ENCODE assay signal across 19 cellular contexts in genomic region chr6:5657684-5658429, GRCh38.
A peak's percentile ranks its signal among the peaks of the same experiment; 100 is the strongest.
DNase-seq lines count a peak whose midpoint lies in the region; ATAC-seq and TF ChIP-seq lines count a peak whose summit lies in the region.
"Had no signal": no experiment of that assay in that cellular context is flagged by ENCODE, and none has a peak within 500 bp of the region (broad histone marks: within the 10 kb centered on the region; RNA-seq: fewer than 3 reads in every experiment).

No MANE protein-coding gene starts in this region.

- H3K36me3 Mint-ChIP-seq in CD14-positive monocyte, result peaks cover 9 to 20% of the 10 kb centered on the region in 2 donors

- peaks cover 0 to 2% (median 0%) of the 10 kb centered on the region in 3 donors for H3K27me3 Mint-ChIP-seq in CD14-positive monocyte (ENCODE audit: low read depth in 3 of 3)
- H3K27me3 Mint-ChIP-seq: activated CD4-positive, alpha-beta T cell treated with anti-CD3 and anti-CD28 coated beads for 36 hours; stimulated activated naive CD8-positive, alpha-beta T cell treated with anti-CD3 and anti-CD28 coated beads, Interleukin-15, amount 100 ng/mL, for 72 hours had no signal

- peak overlapping the region; percentile 97 to 100 (median 99) for H3K27ac Mint-ChIP-seq in CD14-positive monocyte
- H3K27ac Mint-ChIP-seq: activated CD4-positive, alpha-beta T cell treated with anti-CD3 and anti-CD28 coated beads for 36 hours had no signal

- peaks cover 20% of the 10 kb centered on the region for H3K4me1 Mint-ChIP-seq in CD14-positive monocyte
- H3K4me1 Mint-ChIP-seq: activated CD4-positive, alpha-beta T cell treated with anti-CD3 and anti-CD28 coated beads for 36 hours; stimulated activated naive CD8-positive, alpha-beta T cell treated with anti-CD3 and anti-CD28 coated beads, Interleukin-15, amount 100 ng/mL, for 72 hours had no signal

- ATAC-seq in GM18868 (IDR thresholded peaks at IDR 0.05; ENCODE audit: unreplicated experiment), result no peak
- ATAC-seq: activated CD4-positive, alpha-beta T cell treated with anti-CD3 and anti-CD28 coated beads for 36 hours; stimulated activated naive CD8-positive, alpha-beta T cell treated with anti-CD3 and anti-CD28 coated beads, Interleukin-15, amount 100 ng/mL, for 72 hours had no signal

- peak; percentile 61 for DNase-seq in CD14-positive monocyte (ENCODE audit: low spot score)
- peak; percentile 67 to 87 for DNase-seq in HL-60 (ENCODE audit: low read depth in 1 of 2, low spot score in 1 of 2)
- DNase-seq in RPMI7951 (ENCODE audit: low read depth), result peak; percentile 14
- peak; percentile 51 for DNase-seq in fibroblast of the aortic adventitia (ENCODE audit: low read depth)
- DNase-seq in mesenteric fat pad (ENCODE audit: low spot score), result no peak
- no peak for DNase-seq in hippocampal formation (lab: John Stamatoyannopoulos, UW)
- no peak for DNase-seq in epidermal melanocyte (ENCODE audit: insufficient read length, low spot score)
- DNase-seq: activated CD4-positive, alpha-beta T cell treated with anti-CD3 and anti-CD28 coated beads for 36 hours; activated effector memory CD4-positive, alpha-beta T cell treated with anti-CD3 and anti-CD28 coated beads, Interleukin-2, amount 50 U/mL, for 16 hours; amygdala; COR-L47; effector CD8-positive, alpha-beta T cell; NCI-H2029 treated with DMSO at 0.1 percent for 48 hours; NCI-H524; pancreas; sigmoid colon; stimulated activated naive CD8-positive, alpha-beta T cell treated with anti-CD3 and anti-CD28 coated beads, Interleukin-15, amount 100 ng/mL, for 72 hours had no signal

- no peaks in the 10 kb centered on the region for H3K27me3 ChIP-seq in HL-60 (ENCODE audit: insufficient read depth, poor library complexity, severe bottlenecking)
- H3K27me3 ChIP-seq: pancreas, sigmoid colon had no signal

- peak overlapping the region; percentile 86 for H3K27ac ChIP-seq in HL-60 (replicated peaks)
- H3K27ac ChIP-seq: pancreas, sigmoid colon had no signal

- TF ChIP-seq CTCF in CD14-positive monocyte (IDR thresholded peaks at IDR 0.05) (no peak), HL-60 (IDR thresholded peaks at IDR 0.05; ENCODE audit: insufficient read depth, low read length) (no peak), fibroblast of the aortic adventitia (IDR thresholded peaks at IDR 0.05; ENCODE audit: insufficient read depth, low read length) (no peak)

- intact Hi-C loops in CD14-positive monocyte (cut with micrococcal nuclease), result loop anchor here in 1 of 2 donors (2.0 to 5.0 kb wide), 2 partner anchors 17 to 44 kb away; no protein-coding TSS in a partner anchor

- no peak overlapping the region for H3K4me3 ChIP-seq in HL-60 (replicated peaks; ENCODE audit: insufficient read depth, low read length)
- H3K4me3 ChIP-seq in fibroblast of the aortic adventitia (ENCODE audit: low read depth, low read length), result no peak overlapping the region
- H3K4me3 ChIP-seq: lung, pancreas, sigmoid colon had no signal

- H3K4me3 Mint-ChIP-seq in CD14-positive monocyte, result peak overlapping the region; percentile 61 to 67
- H3K4me3 Mint-ChIP-seq: activated CD4-positive, alpha-beta T cell treated with anti-CD3 and anti-CD28 coated beads for 36 hours; stimulated activated naive CD8-positive, alpha-beta T cell treated with anti-CD3 and anti-CD28 coated beads, Interleukin-15, amount 100 ng/mL, for 72 hours had no signal

- peaks cover 0 to 8% (median 2%) of the 10 kb centered on the region in 7 donors for H3K9me3 Mint-ChIP-seq in CD14-positive monocyte

Comparison
In these comparisons a context has a peak if more than half of its experiments do, and no peak if none do; other contexts are left out.
1. DNase-seq: peak in CD14-positive monocyte (single experiment), HL-60 (2 of 2), RPMI7951 (single experiment) and fibroblast of the aortic adventitia (single experiment); none in mesenteric fat pad (single experiment), hippocampal formation (0 of 2) and epidermal melanocyte (single experiment).